Comparison of ENCODE assay signal across 8 cellular contexts in the genomic region with DNA sequence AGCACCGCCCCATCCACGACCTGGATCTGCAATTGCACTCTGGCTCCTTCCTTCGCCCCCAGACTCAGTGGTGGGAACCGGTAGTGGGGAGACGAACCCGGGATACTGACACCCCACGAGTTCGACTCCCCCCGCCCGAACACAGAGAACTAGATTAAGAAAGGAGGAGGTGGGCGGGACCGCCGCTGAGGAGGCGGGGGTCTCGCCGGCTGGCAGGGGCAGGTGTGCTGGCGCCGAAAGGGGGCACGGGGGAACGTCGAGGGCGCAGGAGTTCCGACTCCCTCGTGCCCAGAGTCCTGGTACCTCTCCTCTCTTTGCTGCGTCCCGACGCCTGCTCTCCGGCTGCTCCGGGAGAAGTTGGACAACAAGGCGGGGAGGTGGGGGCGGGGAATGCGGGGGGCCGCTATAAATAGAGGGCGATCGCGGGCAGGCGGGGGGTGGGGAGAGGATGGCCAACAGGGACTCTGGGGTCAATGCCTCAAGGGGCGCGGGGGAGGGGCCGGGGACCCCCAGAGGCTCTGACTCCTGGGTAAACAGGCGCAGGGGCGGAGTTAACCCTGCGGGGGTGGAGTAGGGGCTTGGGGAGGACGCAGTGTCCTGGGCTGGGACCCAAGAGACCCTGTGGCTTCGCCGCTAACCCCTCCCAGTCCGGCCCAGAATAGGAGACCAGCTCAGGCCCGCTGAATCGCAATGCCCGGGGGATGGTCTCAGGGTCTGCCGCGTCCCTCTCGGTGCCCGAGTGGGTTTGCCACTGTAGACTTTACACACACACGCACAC. TPM values are rescaled to one million over a fixed set of nuclear protein-coding genes. Genes with fewer than 3 reads are reported as not detected.
DNase-seq lines count a peak whose midpoint lies in the region; TF ChIP-seq lines count a peak whose summit lies in the region.

No MANE protein-coding gene starts in this region.

- H3K36me3 ChIP-seq in BLaER1 treated with 17β-estradiol and CSF1 and Interleukin-3, amounts not matched to agents 10 nM and 100 nM, result peaks cover 0 to 6% (median 0%) of the 10 kb centered on the region in 11 experiments; a peak in 4 of 22 replicates
- no peaks in the 10 kb centered on the region for H3K36me3 ChIP-seq in SJCRH30
- H3K36me3 ChIP-seq in esophagus muscularis mucosa, result peaks cover 1 to 19% (median 17%) of the 10 kb centered on the region in 4 donors
- H3K36me3 ChIP-seq in muscle layer of duodenum (ENCODE audit: control insufficient read depth in 1 of 2, insufficient read depth in 2 of 2, low read length in 2 of 2), result peaks cover 0 to 9% of the 10 kb centered on the region in 2 donors
- H3K36me3 ChIP-seq in uterus, result no peaks in the 10 kb centered on the region

- H3K9me3 ChIP-seq in BLaER1 treated with 17β-estradiol and CSF1 and Interleukin-3, amounts not matched to agents 10 nM and 100 nM (replicated peaks in 1 of 11), result no peaks in the 10 kb centered on the region
- H3K9me3 ChIP-seq in SJCRH30 (replicated peaks) (no peaks in the 10 kb centered on the region), esophagus muscularis mucosa (no peaks in the 10 kb centered on the region), muscle layer of duodenum (ENCODE audit: control insufficient read depth in 1 of 2, low read length in 2 of 2) (no peaks in the 10 kb centered on the region), uterus (no peaks in the 10 kb centered on the region)

- H3K27me3 ChIP-seq in BLaER1 treated with 17β-estradiol and CSF1 and Interleukin-3, amounts not matched to agents 10 nM and 100 nM, result peaks cover 0 to 19% (median 8%) of the 10 kb centered on the region in 11 experiments; a peak in 10 of 22 replicates
- peaks cover 20% of the 10 kb centered on the region for H3K27me3 ChIP-seq in SJCRH30
- no peaks in the 10 kb centered on the region for H3K27me3 ChIP-seq in esophagus muscularis mucosa
- H3K27me3 ChIP-seq in muscle layer of duodenum (ENCODE audit: low read depth, low read length), result no peaks in the 10 kb centered on the region
- no peaks in the 10 kb centered on the region for H3K27me3 ChIP-seq in uterus

- H3K27ac ChIP-seq in BLaER1 treated with 17β-estradiol and CSF1 and Interleukin-3, amounts not matched to agents 10 nM and 100 nM, result peak overlapping the region in 7 of 11 experiments; percentile 9 to 50 (median 40); a peak in 6 of 22 replicates
- H3K27ac ChIP-seq in SJCRH30, result no peak overlapping the region
- H3K27ac ChIP-seq in esophagus muscularis mucosa (replicated peaks in 1 of 4), result peak overlapping the region; percentile 90 to 96 (median 95)
- peak overlapping the region; percentile 39 for H3K27ac ChIP-seq in muscle layer of duodenum (ENCODE audit: low read length)
- peak overlapping the region; percentile 99 for H3K27ac ChIP-seq in uterus

- H4K20me1 ChIP-seq in BLaER1 treated with 17β-estradiol and CSF1 and Interleukin-3, amounts not matched to agents 10 nM and 100 nM, result no peaks in the 10 kb centered on the region

- peak overlapping the region; percentile 58 to 77 (median 67); a peak in 20 of 22 replicates for H3K9ac ChIP-seq in BLaER1 treated with 17β-estradiol and CSF1 and Interleukin-3, amounts not matched to agents 10 nM and 100 nM

- H3K4me2 ChIP-seq in BLaER1 treated with 17β-estradiol and CSF1 and Interleukin-3, amounts not matched to agents 10 nM and 100 nM, result peak overlapping the region; percentile 76 to 99 (median 98)

- DNase-seq in SJCRH30 (peak in 1 of 2 experiments; percentile 18), esophagus muscularis mucosa (ENCODE audit: extremely low spot score) (peak; percentile 94), uterus (peak; percentile 94 to 95), NOMO-1 (lab: John Stamatoyannopoulos, UW; ENCODE audit: unreplicated experiment in 2 of 2) (no peak), NCI-H2196 treated with DMSO at 0.1 percent for 48 hours (lab: John Stamatoyannopoulos, UW; ENCODE audit: unreplicated experiment) (no peak)
- DNase-seq in effector CD4-positive, alpha-beta T cell, result no peak

- peak overlapping the region; percentile 51 to 76 (median 68) for H3K4me3 ChIP-seq in BLaER1 treated with 17β-estradiol and CSF1 and Interleukin-3, amounts not matched to agents 10 nM and 100 nM
- H3K4me3 ChIP-seq in SJCRH30, result peak overlapping the region; percentile 66
- peak overlapping the region; percentile 77 to 95 (median 88) for H3K4me3 ChIP-seq in esophagus muscularis mucosa
- peak overlapping the region; percentile 70 to 76 for H3K4me3 ChIP-seq in muscle layer of duodenum (ENCODE audit: low read depth in 1 of 2, low read length in 2 of 2)
- peak overlapping the region; percentile 84 to 96 for H3K4me3 ChIP-seq in uterus

- no peak for TF ChIP-seq EP300 in esophagus muscularis mucosa (IDR thresholded peaks at IDR 0.05)

- WGBS in esophagus muscularis mucosa, result 11% methylated on average over 15 of the region's 55 CpGs

- TF ChIP-seq POLR2A in esophagus muscularis mucosa (IDR thresholded peaks at IDR 0.05; ENCODE audit: low read depth), result no peak
- peak in 1 of 2 donors; percentile 3 for TF ChIP-seq POLR2A in uterus (IDR thresholded peaks at IDR 0.05)

- no peak for TF ChIP-seq CTCF in esophagus muscularis mucosa (IDR thresholded peaks at IDR 0.05)
- TF ChIP-seq CTCF in uterus (IDR thresholded peaks at IDR 0.05), result no peak

- intact Hi-C loops in esophagus muscularis mucosa (cut with DNase I) (no loop called here), uterus (cut with DNase I; ENCODE audit: low total_unique reads) (no loop called here)

- H3K4me1 ChIP-seq in BLaER1 treated with 17β-estradiol and CSF1 and Interleukin-3, amounts not matched to agents 10 nM and 100 nM, result peaks cover 19 to 40% (median 30%) of the 10 kb centered on the region in 10 experiments
- H3K4me1 ChIP-seq in SJCRH30 (no peaks in the 10 kb centered on the region), esophagus muscularis mucosa (peaks cover 31 to 54% (median 47%) of the 10 kb centered on the region in 4 donors), muscle layer of duodenum (ENCODE audit: control insufficient read depth in 1 of 2, insufficient read depth in 2 of 2, low read length in 2 of 2) (peaks cover 4 to 36% of the 10 kb centered on the region in 2 donors), uterus (peaks cover 5 to 12% of the 10 kb centered on the region in 2 donors)

RNA-seq across cellular contexts. Expression of a gene that starts 0.7 kb away (rescaled TPM):
- total RNA-seq in SJCRH30 (2014; rRNA removed; shearing (Covaris generic)), result 4.9 and 5.8 TPM in 2 replicates
- total RNA-seq in esophagus muscularis mucosa (100 to 1,000 TPM; 175 to 222 (median 201) TPM), uterus (100 to 1,000 TPM; 111 to 563 (median 200) TPM)

RNA-seq across cellular contexts. Expression of a gene that starts 4.5 kb away (rescaled TPM):
- not detected in 2 replicates for total RNA-seq in SJCRH30 (2014; rRNA removed; shearing (Covaris generic))
- total RNA-seq in esophagus muscularis mucosa (not detected), uterus (under 1 TPM in 1 of 4 donors, not detected in 3; 0.67 TPM)

RNA-seq across cellular contexts. Expression of a gene that starts 9.0 kb away (rescaled TPM):
- not detected in 2 replicates for total RNA-seq in SJCRH30 (2014; rRNA removed; shearing (Covaris generic))
- total RNA-seq in esophagus muscularis mucosa (not detected), uterus (not detected)

RNA-seq across cellular contexts. Expression of a gene that starts 16.6 kb away (rescaled TPM):
- not detected in 2 replicates for total RNA-seq in SJCRH30 (2014; rRNA removed; shearing (Covaris generic))
- not detected for total RNA-seq in esophagus muscularis mucosa
- not detected for total RNA-seq in uterus

RNA-seq across cellular contexts. Expression of a gene that starts 26.5 kb away (rescaled TPM):
- 0.06 TPM in 1 of 2 replicates, not detected in the other for total RNA-seq in SJCRH30 (2014; rRNA removed; shearing (Covaris generic))
- total RNA-seq in esophagus muscularis mucosa (not detected), uterus (under 1 TPM in 2 of 4 donors, not detected in 2; 0.52 to 0.97 TPM)

Comparison
In these comparisons a context has a peak if more than half of its experiments do, and no peak if none do; other contexts are left out.
1. DNase-seq: peak in esophagus muscularis mucosa (single experiment) and uterus (2 of 2); none in NOMO-1 (0 of 2), effector CD4-positive, alpha-beta T cell (single experiment) and NCI-H2196 treated with DMSO at 0.1 percent for 48 hours (single experiment).
2. RNA of a gene that starts 0.7 kb away (total RNA-seq): 111 to 563 TPM in uterus and 175 to 222 TPM in esophagus muscularis mucosa; 4.9 to 5.8 TPM in SJCRH30; every median in the first group is over 10 times any median in the second.
3. Peak in every context shown above with its lines, with median percentiles within 50 percentile points of each other: H3K4me3 ChIP-seq.